8 cellular contexts compared by ENCODE assay signal in genomic region chr11:111870887-111871692, GRCh38. TPM values are rescaled to one million over a fixed set of nuclear protein-coding genes. Genes with fewer than 3 reads are reported as not detected.
DNase-seq lines count a peak whose midpoint lies in the region; ATAC-seq lines count a peak whose summit lies in the region.

A gene with protein sequence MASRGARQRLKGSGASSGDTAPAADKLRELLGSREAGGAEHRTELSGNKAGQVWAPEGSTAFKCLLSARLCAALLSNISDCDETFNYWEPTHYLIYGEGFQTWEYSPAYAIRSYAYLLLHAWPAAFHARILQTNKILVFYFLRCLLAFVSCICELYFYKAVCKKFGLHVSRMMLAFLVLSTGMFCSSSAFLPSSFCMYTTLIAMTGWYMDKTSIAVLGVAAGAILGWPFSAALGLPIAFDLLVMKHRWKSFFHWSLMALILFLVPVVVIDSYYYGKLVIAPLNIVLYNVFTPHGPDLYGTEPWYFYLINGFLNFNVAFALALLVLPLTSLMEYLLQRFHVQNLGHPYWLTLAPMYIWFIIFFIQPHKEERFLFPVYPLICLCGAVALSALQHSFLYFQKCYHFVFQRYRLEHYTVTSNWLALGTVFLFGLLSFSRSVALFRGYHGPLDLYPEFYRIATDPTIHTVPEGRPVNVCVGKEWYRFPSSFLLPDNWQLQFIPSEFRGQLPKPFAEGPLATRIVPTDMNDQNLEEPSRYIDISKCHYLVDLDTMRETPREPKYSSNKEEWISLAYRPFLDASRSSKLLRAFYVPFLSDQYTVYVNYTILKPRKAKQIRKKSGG (minus strand): TSS chr11:111871581. CDS start chr11:111871482, 99 bp downstream.

- ATAC-seq in GM18868 (IDR thresholded peaks at IDR 0.05; ENCODE audit: unreplicated experiment) (peak; percentile 92), HG03108 (IDR thresholded peaks at IDR 0.05; ENCODE audit: unreplicated experiment) (peak; percentile 93)

- DNase-seq in AG08396 (ENCODE audit: low spot score) (peak; percentile 88), NCI-H226 (peak; percentile 66), cerebellum (ENCODE audit: low spot score) (peak; percentile 78), kidney glomerular epithelial cell (lab: John Stamatoyannopoulos, UW) (peak; percentile 64)
- DNase-seq in activated CD4-positive, CD25-positive, alpha-beta regulatory T cell treated with anti-CD3 and anti-CD28 coated beads, Interleukin-2, amount 50 U/mL, for 72 hours: peak; percentile 91
- DNase-seq in stimulated activated CD4-positive, alpha-beta T cell treated with anti-CD3 and anti-CD28 coated beads, Interleukin-1b, Interleukin-23, amount 100 ng/mL, for 24 hours (ENCODE audit: low read depth in 4 of 4, low spot score in 1 of 4): peak; percentile 77 to 91 (median 84)

RNA-seq across cellular contexts. Expression of the gene that starts here (rescaled TPM):
- 80.4 TPM for total RNA-seq in cerebellum

Comparison
In these comparisons a context has a peak if more than half of its experiments do, and no peak if none do; other contexts are left out.
1. Peak in every context shown above with its lines: DNase-seq and ATAC-seq.